ENCODE assay signal across 8 cellular contexts in the genomic region with DNA sequence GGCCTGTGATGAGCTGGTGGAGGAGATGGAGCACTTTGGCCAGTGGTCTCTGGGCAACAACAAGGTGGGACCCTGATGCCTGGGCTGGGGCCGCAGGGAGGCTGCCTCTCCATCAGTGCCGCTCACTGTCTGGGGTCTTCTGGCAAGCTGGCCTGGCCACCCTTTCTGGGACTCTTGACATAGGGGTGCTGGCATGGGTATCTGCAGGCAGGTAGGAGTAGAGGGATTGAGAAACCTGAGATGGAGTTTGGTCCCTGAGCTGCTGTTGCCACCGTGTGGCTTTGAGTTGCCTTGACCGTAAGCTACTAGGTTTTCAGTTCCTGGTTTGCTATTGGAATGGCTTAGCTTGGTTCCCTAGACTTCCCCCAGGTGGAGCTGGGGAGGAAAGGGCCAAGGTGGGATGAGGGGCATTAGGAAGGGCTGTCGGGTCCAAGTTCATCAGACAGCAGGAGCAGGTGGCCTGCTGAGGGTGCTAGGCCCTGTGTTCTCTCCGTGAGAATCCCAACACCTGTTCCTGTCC. TPM values are rescaled to one million over a fixed set of nuclear protein-coding genes. Genes with fewer than 3 reads are reported as not detected.
DNase-seq lines count a peak whose midpoint lies in the region; ATAC-seq, FAIRE-seq and TF ChIP-seq lines count a peak whose summit lies in the region.

No MANE protein-coding gene starts in this region.

- H3K36me3 Mint-ChIP-seq in neural progenitor cell, result peaks cover 10% of the 10 kb centered on the region

- H3K79me2 ChIP-seq in Loucy (ENCODE audit: insufficient read depth, low read length) (no peaks in the 10 kb centered on the region), neural progenitor cell (ENCODE audit: low read depth) (no peaks in the 10 kb centered on the region)

- H3K9me3 Mint-ChIP-seq in neural progenitor cell, result no peaks in the 10 kb centered on the region

- H3K4me1 Mint-ChIP-seq in neural progenitor cell, result peaks cover 2% of the 10 kb centered on the region

- H3K36me3 ChIP-seq in Loucy (ENCODE audit: insufficient read depth, low read length) (peaks cover 23% of the 10 kb centered on the region; the same call in 1 of the 2 replicates), neural progenitor cell (no peaks in the 10 kb centered on the region)

- FAIRE-seq in RCC 7860 (lab: Jason Lieb, UNC), result no peak

- peak; percentile 67 for ATAC-seq in esophagus mucosa
- ATAC-seq in HG02938 (IDR thresholded peaks at IDR 0.05; ENCODE audit: unreplicated experiment), result no peak
- no peak for ATAC-seq in GM18909 (IDR thresholded peaks at IDR 0.05; ENCODE audit: poor library complexity, unreplicated experiment)

- H2AFZ ChIP-seq in Loucy (ENCODE audit: low read length), result no peak overlapping the region
- no peak overlapping the region for H2AFZ ChIP-seq in neural progenitor cell (replicated peaks)

- no peak overlapping the region for H3K4me2 ChIP-seq in Loucy (ENCODE audit: low read depth, low read length, poor library complexity, severe bottlenecking)
- no peak overlapping the region for H3K4me2 ChIP-seq in neural progenitor cell

- no peaks in the 10 kb centered on the region for H3K9me3 ChIP-seq in Loucy (ENCODE audit: insufficient read depth, low read depth, low read length)
- no peaks in the 10 kb centered on the region for H3K9me3 ChIP-seq in neural progenitor cell (ENCODE audit: low read depth)

- H3K27ac ChIP-seq in neural progenitor cell, result no peak overlapping the region

- H3F3A ChIP-seq in Loucy (ENCODE audit: low read depth), result no peaks in the 10 kb centered on the region
- no peaks in the 10 kb centered on the region for H3F3A ChIP-seq in neural progenitor cell (ENCODE audit: low read depth)

- H4K20me1 ChIP-seq in Loucy (ENCODE audit: insufficient read depth, low read length, poor library complexity, severe bottlenecking), result no peaks in the 10 kb centered on the region
- no peaks in the 10 kb centered on the region for H4K20me1 ChIP-seq in neural progenitor cell (ENCODE audit: low read depth)

- no peak overlapping the region for H3K9ac ChIP-seq in Loucy (ENCODE audit: low read depth, low read length, poor library complexity, severe bottlenecking)
- no peak overlapping the region for H3K9ac ChIP-seq in neural progenitor cell

- no peaks in the 10 kb centered on the region for H3K4me1 ChIP-seq in Loucy (ENCODE audit: insufficient read depth, low read length, poor library complexity, severe bottlenecking)
- no peaks in the 10 kb centered on the region for H3K4me1 ChIP-seq in neural progenitor cell

- H3K4me3 ChIP-seq in Loucy (ENCODE audit: low read length, poor library complexity, severe bottlenecking) (no peak overlapping the region), neural progenitor cell (no peak overlapping the region)

- peak; percentile 29 for DNase-seq in EL
- DNase-seq in RCC 7860 (ENCODE audit: low spot score), result peak; percentile 35
- peak; percentile 61 for DNase-seq in neural progenitor cell (ENCODE audit: low spot score)
- DNase-seq in NK-92 (lab: John Stamatoyannopoulos, UW; ENCODE audit: unreplicated experiment), result no peak

- no peak overlapping the region for H3K4me3 Mint-ChIP-seq in neural progenitor cell

- H3K9me2 ChIP-seq in Loucy (replicated peaks; ENCODE audit: low read depth, low read length), result no peaks in the 10 kb centered on the region

- H3K27ac Mint-ChIP-seq in neural progenitor cell, result no peak overlapping the region

- H3K27me3 ChIP-seq in Loucy (ENCODE audit: insufficient read depth, low read length, poor library complexity, severe bottlenecking), result no peaks in the 10 kb centered on the region
- no peaks in the 10 kb centered on the region for H3K27me3 ChIP-seq in neural progenitor cell

- TF ChIP-seq CTCF in Loucy (conservative IDR thresholded peaks at IDR 0.05; ENCODE audit: low read length) (peak; percentile 37), neural progenitor cell (IDR thresholded peaks at IDR 0.05) (peak; percentile 50)

- H3K27me3 Mint-ChIP-seq in neural progenitor cell (ENCODE audit: insufficient read depth, low read depth), result peaks cover 3% of the 10 kb centered on the region

RNA-seq across cellular contexts. Expression of gene MFN2, which starts 13.2 kb away (rescaled TPM):
- total RNA-seq in esophagus mucosa, result 96.5 TPM
- total RNA-seq in neural progenitor cell (ENCODE audit: low replicate concordance), result 29.6 and 41.9 TPM in 2 replicates

RNA-seq across cellular contexts. Expression of gene PLOD1, which starts 32.6 kb away (rescaled TPM):
- total RNA-seq in esophagus mucosa (26.5 TPM), neural progenitor cell (ENCODE audit: low replicate concordance) (27.2 and 73.5 TPM in 2 replicates)

RNA-seq across cellular contexts. Expression of gene KIAA2013, which starts 40.9 kb away (rescaled TPM):
- total RNA-seq in esophagus mucosa, result 26.3 TPM
- total RNA-seq in neural progenitor cell (ENCODE audit: low replicate concordance), result 17.3 and 51.9 TPM in 2 replicates

RNA-seq across cellular contexts. Expression of gene MIIP, which starts 52.2 kb away (rescaled TPM):
- 15.2 TPM for total RNA-seq in esophagus mucosa
- 26.3 and 83.4 TPM in 2 replicates for total RNA-seq in neural progenitor cell (ENCODE audit: low replicate concordance)
